ENCODE assay signal across 8 cellular contexts in the genomic region with DNA sequence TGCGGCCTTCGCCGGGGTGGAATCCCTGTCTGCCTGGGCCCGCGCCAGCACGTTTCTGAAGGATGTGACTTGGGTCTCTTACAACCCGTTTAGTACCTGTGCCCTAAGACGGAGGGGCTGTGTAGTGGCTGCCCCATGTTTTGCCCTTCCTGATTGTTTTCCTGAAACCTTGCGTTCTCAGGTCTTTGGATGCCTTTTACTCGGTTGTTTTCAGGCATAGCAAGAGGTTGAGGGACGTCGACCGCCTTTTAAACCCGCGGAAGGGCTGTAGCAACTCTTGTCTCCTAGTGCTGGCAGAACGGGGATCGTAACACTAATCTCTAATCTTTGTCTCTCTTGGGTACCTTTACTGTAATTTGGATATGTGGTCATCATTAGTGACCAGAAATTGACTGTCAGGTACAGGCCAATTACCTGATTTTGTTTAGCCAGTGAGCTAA. TPM values are rescaled to one million over a fixed set of nuclear protein-coding genes. Genes with fewer than 3 reads are reported as not detected.
A peak's percentile ranks its signal among the peaks of the same experiment; 100 is the strongest.
DNase-seq lines count a peak whose midpoint lies in the region; ATAC-seq and TF ChIP-seq lines count a peak whose summit lies in the region.

No MANE protein-coding gene starts in this region.

- no peaks in the 10 kb centered on the region for H3K27me3 ChIP-seq in CD8-positive, alpha-beta T cell (ENCODE audit: insufficient read depth, low read length)

- H3K27ac Mint-ChIP-seq in CD8-positive, alpha-beta T cell, result peak overlapping the region; percentile 94
- peak overlapping the region in 5 of 6 donors; percentile 88 to 97 (median 95) for H3K27ac Mint-ChIP-seq in naive B cell

- H3K4me3 Mint-ChIP-seq in CD8-positive, alpha-beta T cell, result peak overlapping the region; percentile 96
- peak overlapping the region; percentile 87 to 98 (median 96) for H3K4me3 Mint-ChIP-seq in naive B cell

- H3K9me3 Mint-ChIP-seq in CD8-positive, alpha-beta T cell, result no peaks in the 10 kb centered on the region
- peaks cover 0 to 8% (median 3%) of the 10 kb centered on the region in 7 donors for H3K9me3 Mint-ChIP-seq in naive B cell

- peak in 1 of 7 experiments; percentile 0 for DNase-seq in CD8-positive, alpha-beta T cell
- no peak for DNase-seq in NB4 (ENCODE audit: low read depth)
- DNase-seq in caudate nucleus (lab: John Stamatoyannopoulos, UW), result peak in 3 of 61 donors; percentile 32 to 42 (median 41)
- DNase-seq in naive B cell, result no peak
- no peak for DNase-seq in SK-N-DZ (ENCODE audit: low spot score)
- no peak for DNase-seq in COLO668 (lab: John Stamatoyannopoulos, UW; ENCODE audit: unreplicated experiment)

- H3K27me3 Mint-ChIP-seq in CD8-positive, alpha-beta T cell (ENCODE audit: low read depth), result no peaks in the 10 kb centered on the region
- H3K27me3 Mint-ChIP-seq in naive B cell, result no peaks in the 10 kb centered on the region

- H3K36me3 Mint-ChIP-seq in CD8-positive, alpha-beta T cell, result peaks cover 7% of the 10 kb centered on the region
- peaks cover 0 to 5% of the 10 kb centered on the region in 2 donors for H3K36me3 Mint-ChIP-seq in naive B cell

- intact Hi-C loops in CD8-positive, alpha-beta T cell (cut with DNase I, micrococcal nuclease), result loop anchor here in 1 of 2 experiments (10.0 kb wide), 2 partner anchors 230 to 370 kb away; a partner anchor contains a TSS

- peaks cover 11% of the 10 kb centered on the region for H3K4me1 ChIP-seq in CD8-positive, alpha-beta T cell (ENCODE audit: insufficient read depth, low read length)

- H3K4me3 ChIP-seq in CD8-positive, alpha-beta T cell (ENCODE audit: low read depth, low read length), result peak overlapping the region; percentile 82
- peak overlapping the region; percentile 81 for H3K4me3 ChIP-seq in NB4 (ENCODE audit: low read depth, low read length)

- CTCF ChIA-PET in CD8-positive, alpha-beta T cell (lab: Charles Lee), result no interaction called here

- H3K9me3 ChIP-seq in CD8-positive, alpha-beta T cell (ENCODE audit: low read length), result no peaks in the 10 kb centered on the region

- POLR2A ChIA-PET in CD8-positive, alpha-beta T cell (lab: Charles Lee), result no interaction called here

- no peak for TF ChIP-seq POLR2A in NB4 (IDR thresholded peaks at IDR 0.05; ENCODE audit: extremely low read depth, insufficient read length)

- peak overlapping the region; percentile 48 for H3K27ac ChIP-seq in CD8-positive, alpha-beta T cell (ENCODE audit: low read depth, low read length)
- H3K27ac ChIP-seq in caudate nucleus (ENCODE audit: low read depth, low read length), result peak overlapping the region; percentile 81

- ATAC-seq in CD8-positive, alpha-beta T cell, result no peak
- ATAC-seq in naive B cell (ENCODE audit: low read depth in 2 of 2) (no peak), GM21529 (IDR thresholded peaks at IDR 0.05; ENCODE audit: unreplicated experiment) (no peak), GM21717 (IDR thresholded peaks at IDR 0.05; ENCODE audit: unreplicated experiment) (no peak)

- no peaks in the 10 kb centered on the region for H3K36me3 ChIP-seq in CD8-positive, alpha-beta T cell (ENCODE audit: insufficient read depth, low read length)

- TF ChIP-seq CTCF in CD8-positive, alpha-beta T cell (IDR thresholded peaks at IDR 0.05), result no peak
- TF ChIP-seq CTCF in NB4 (IDR thresholded peaks at IDR 0.05; ENCODE audit: low read depth, low read length), result no peak

- H3K4me1 Mint-ChIP-seq in CD8-positive, alpha-beta T cell (ENCODE audit: low read depth), result peaks cover 20% of the 10 kb centered on the region
- peaks cover 15 to 33% (median 23%) of the 10 kb centered on the region in 3 donors for H3K4me1 Mint-ChIP-seq in naive B cell

RNA-seq across cellular contexts. Expression of a gene that starts 0.7 kb away (rescaled TPM):
- total RNA-seq in CD8-positive, alpha-beta T cell, result 1 to 10 TPM; 2.0 to 2.2 TPM
- polyA plus RNA-seq in naive B cell (ENCODE audit: low read depth in 6 of 6), result 1 to 10 TPM in 4 of 6 donors, under 1 TPM in 2; 0.60 to 1.9 (median 1.3) TPM
- 11.9 and 12.9 TPM in 2 replicates for polyA plus RNA-seq in SK-N-DZ (2014; cell fraction: cytosol; rRNA removed)
- polyA plus RNA-seq in SK-N-DZ (2014; cell fraction: nucleus; rRNA removed), result 6.5 and 7.7 TPM in 2 replicates

RNA-seq across cellular contexts. Expression of a gene that starts 39.2 kb away (rescaled TPM):
- 1 to 10 TPM in 1 of 2 experiments, under 1 TPM in 1; 0.89 to 1.5 TPM for total RNA-seq in CD8-positive, alpha-beta T cell
- polyA plus RNA-seq in naive B cell (ENCODE audit: low read depth in 6 of 6), result under 1 TPM in 4 of 6 donors, not detected in 2; 0.08 to 0.65 (median 0.38) TPM
- polyA plus RNA-seq in SK-N-DZ (2014; cell fraction: cytosol; rRNA removed), result 46.9 and 49.1 TPM in 2 replicates
- 137 TPM in 2 replicates for polyA plus RNA-seq in SK-N-DZ (2014; cell fraction: nucleus; rRNA removed)
